16 cellular contexts compared by ENCODE assay signal in the genomic region with DNA sequence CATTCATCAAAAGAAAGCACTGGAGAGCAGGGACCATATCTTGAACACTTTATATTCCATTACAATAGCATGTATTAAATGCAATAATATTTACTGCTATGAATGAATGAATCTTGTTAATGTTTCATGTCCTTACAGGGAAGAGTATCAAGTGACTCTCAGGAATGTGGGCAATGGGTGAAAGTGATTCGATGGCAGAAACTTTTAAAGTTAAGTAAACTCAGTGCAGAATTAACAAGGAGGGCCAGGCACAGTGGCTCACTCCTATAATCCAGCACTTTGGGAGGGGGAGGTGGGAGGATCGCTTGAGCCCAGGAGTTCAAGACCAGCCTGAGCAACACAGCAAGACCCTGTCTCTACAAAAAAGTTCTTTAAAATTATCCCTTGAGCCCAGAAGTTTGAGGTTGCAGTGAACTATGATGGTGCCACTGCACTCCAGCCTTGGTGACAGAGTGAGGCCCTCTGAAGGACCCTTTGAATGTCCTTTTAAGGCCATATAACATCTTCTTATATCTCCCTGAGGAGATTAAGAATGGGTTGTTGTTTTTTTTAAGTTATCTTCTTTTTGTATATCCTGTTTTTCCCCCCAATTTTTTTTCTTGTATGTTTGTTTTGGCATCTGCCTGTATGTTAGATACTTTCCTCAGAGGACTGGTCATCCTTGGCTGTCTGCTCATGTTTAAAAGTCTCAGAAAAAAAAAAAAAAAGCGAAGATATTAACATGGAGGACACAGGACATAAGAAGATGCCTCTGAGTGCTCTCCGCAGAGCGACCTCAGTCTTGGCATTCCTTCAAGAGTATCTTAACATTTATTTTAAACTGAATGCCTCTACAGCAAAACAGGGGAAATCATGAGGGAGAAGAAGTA. TPM values are rescaled to one million over a fixed set of nuclear protein-coding genes. Genes with fewer than 3 reads are reported as not detected.
"Had no signal": no experiment of that assay in that cellular context is flagged by ENCODE, and none has a peak within 500 bp of the region (broad histone marks: within the 10 kb centered on the region; RNA-seq: fewer than 3 reads in every experiment).

No MANE protein-coding gene starts in this region.

- H3K27me3 ChIP-seq: ascending aorta, tibial nerve, uterus had no signal

- H3K4me1 ChIP-seq: ascending aorta, tibial nerve, uterus had no signal

- H3K9me3 ChIP-seq: ascending aorta, tibial nerve, uterus had no signal

- H3K36me3 Mint-ChIP-seq: naive thymus-derived CD4-positive, alpha-beta T cell had no signal

- DNase-seq: activated CD4-positive, alpha-beta T cell treated with anti-CD3 and anti-CD28 coated beads for 1 hour; activated CD4-positive, alpha-beta T cell treated with anti-CD3 and anti-CD28 coated beads, Interleukin-2, amount 50 U/mL, for 4 hours; activated naive CD4-positive, alpha-beta T cell treated with anti-CD3 and anti-CD28 coated beads for 36 hours; activated naive CD8-positive, alpha-beta T cell treated with anti-CD3 and anti-CD28 coated beads, Interleukin-2, amount 50 U/mL, for 24 hours; activated T-cell treated with anti-CD3 and anti-CD28 coated beads for 4 hours; erythroblast; kidney glomerular epithelial cell; naive thymus-derived CD4-positive, alpha-beta T cell; retina; small intestine; stimulated activated CD4-positive, alpha-beta T cell treated with anti-CD3 and anti-CD28 coated beads, Interleukin-4, amount 100 ng/mL, for 24 hours; stimulated activated naive CD4-positive, alpha-beta T cell; uterus had no signal

- ATAC-seq: activated naive CD8-positive, alpha-beta T cell treated with anti-CD3 and anti-CD28 coated beads, Interleukin-2, amount 50 U/mL, for 24 hours; naive thymus-derived CD4-positive, alpha-beta T cell had no signal

- H3K27ac Mint-ChIP-seq: activated naive CD4-positive, alpha-beta T cell treated with anti-CD3 and anti-CD28 coated beads for 36 hours; activated naive CD8-positive, alpha-beta T cell treated with anti-CD3 and anti-CD28 coated beads, Interleukin-2, amount 50 U/mL, for 24 hours; naive thymus-derived CD4-positive, alpha-beta T cell had no signal

- H3K9me3 Mint-ChIP-seq: activated naive CD4-positive, alpha-beta T cell treated with anti-CD3 and anti-CD28 coated beads for 36 hours; activated naive CD8-positive, alpha-beta T cell treated with anti-CD3 and anti-CD28 coated beads, Interleukin-2, amount 50 U/mL, for 24 hours; naive thymus-derived CD4-positive, alpha-beta T cell had no signal

- H3K27ac ChIP-seq: ascending aorta, tibial nerve, uterus had no signal

- H3K4me3 ChIP-seq: ascending aorta, lung, tibial nerve, uterus had no signal

- H3K36me3 ChIP-seq: ascending aorta, tibial nerve, uterus had no signal

- H3K4me3 Mint-ChIP-seq: activated naive CD4-positive, alpha-beta T cell treated with anti-CD3 and anti-CD28 coated beads for 36 hours; activated naive CD8-positive, alpha-beta T cell treated with anti-CD3 and anti-CD28 coated beads, Interleukin-2, amount 50 U/mL, for 24 hours; naive thymus-derived CD4-positive, alpha-beta T cell had no signal

RNA-seq across cellular contexts. Expression of gene FSIP1, which starts 9.6 kb away (rescaled TPM):
- total RNA-seq: ascending aorta had no signal
